ENCODE assay signal across 1 cellular context in the genomic region with DNA sequence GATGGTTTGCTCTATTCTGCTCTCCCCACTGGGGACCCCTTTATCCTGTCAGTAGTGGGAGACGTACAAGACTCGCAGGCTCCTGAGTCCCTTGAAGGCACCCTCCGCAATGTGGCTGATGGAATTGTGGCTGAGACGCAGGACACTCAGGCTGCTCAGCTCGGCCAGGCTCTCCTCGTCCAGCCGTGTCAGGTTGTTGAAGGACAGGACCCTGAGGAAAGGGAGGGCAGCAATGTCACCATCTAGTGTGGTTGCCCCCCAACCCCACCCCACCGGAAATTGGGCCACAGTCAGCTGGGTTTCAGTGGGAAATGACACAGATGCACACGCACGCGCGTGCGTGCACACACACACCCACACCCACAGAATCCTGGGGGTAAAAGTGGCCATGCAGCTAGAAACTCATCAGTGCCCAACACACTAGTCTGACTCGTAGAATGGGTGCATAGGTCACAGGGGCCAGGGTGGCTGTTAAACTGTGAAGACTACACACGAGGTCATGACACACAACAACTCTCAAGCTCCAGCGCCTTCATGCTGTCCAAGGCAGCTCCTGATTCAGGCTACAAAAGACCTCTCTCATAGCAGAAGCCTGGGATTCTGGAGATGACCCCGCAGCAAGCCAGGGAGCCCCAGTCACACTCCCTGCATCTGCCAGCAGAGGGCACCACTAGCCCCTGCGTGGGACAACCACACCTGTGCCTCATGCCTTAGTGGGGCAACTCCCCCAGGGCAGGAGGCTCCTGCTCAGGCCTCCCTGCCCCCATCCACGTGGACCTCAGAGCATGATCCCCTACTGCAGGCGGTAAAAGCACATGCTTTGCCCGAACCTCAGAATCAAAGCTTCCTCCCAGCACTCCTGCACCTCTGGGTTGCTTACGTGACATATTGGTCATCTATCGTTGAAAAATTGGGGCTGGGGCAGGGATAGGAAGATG.
TF ChIP-seq lines count a peak whose summit lies in the region.

No MANE protein-coding gene starts in this region.

TF ChIP-seq in K562, 482 proteins besides CTCF, POLR2A, EP300 and RAD21 (continued from another document):
- TF ChIP-seq, protein P1, sequence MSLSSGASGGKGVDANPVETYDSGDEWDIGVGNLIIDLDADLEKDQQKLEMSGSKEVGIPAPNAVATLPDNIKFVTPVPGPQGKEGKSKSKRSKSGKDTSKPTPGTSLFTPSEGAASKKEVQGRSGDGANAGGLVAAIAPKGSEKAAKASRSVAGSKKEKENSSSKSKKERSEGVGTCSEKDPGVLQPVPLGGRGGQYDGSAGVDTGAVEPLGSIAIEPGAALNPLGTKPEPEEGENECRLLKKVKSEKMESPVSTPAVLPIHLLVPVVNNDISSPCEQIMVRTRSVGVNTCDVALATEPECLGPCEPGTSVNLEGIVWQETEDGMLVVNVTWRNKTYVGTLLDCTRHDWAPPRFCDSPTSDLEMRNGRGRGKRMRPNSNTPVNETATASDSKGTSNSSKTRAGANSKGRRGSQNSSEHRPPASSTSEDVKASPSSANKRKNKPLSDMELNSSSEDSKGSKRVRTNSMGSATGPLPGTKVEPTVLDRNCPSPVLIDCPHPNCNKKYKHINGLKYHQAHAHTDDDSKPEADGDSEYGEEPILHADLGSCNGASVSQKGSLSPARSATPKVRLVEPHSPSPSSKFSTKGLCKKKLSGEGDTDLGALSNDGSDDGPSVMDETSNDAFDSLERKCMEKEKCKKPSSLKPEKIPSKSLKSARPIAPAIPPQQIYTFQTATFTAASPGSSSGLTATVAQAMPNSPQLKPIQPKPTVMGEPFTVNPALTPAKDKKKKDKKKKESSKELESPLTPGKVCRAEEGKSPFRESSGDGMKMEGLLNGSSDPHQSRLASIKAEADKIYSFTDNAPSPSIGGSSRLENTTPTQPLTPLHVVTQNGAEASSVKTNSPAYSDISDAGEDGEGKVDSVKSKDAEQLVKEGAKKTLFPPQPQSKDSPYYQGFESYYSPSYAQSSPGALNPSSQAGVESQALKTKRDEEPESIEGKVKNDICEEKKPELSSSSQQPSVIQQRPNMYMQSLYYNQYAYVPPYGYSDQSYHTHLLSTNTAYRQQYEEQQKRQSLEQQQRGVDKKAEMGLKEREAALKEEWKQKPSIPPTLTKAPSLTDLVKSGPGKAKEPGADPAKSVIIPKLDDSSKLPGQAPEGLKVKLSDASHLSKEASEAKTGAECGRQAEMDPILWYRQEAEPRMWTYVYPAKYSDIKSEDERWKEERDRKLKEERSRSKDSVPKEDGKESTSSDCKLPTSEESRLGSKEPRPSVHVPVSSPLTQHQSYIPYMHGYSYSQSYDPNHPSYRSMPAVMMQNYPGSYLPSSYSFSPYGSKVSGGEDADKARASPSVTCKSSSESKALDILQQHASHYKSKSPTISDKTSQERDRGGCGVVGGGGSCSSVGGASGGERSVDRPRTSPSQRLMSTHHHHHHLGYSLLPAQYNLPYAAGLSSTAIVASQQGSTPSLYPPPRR (CRISPR knock-in tag; IDR thresholded peaks at IDR 0.05; ENCODE audit: borderline replicate concordance), result no peak
- TF ChIP-seq SMC3 (conservative IDR thresholded peaks at IDR 0.05; ENCODE audit: insufficient read depth, low read depth, low read length), result peak; percentile 74
